Comparison of ENCODE assay signal across 33 cellular contexts in the genomic region with DNA sequence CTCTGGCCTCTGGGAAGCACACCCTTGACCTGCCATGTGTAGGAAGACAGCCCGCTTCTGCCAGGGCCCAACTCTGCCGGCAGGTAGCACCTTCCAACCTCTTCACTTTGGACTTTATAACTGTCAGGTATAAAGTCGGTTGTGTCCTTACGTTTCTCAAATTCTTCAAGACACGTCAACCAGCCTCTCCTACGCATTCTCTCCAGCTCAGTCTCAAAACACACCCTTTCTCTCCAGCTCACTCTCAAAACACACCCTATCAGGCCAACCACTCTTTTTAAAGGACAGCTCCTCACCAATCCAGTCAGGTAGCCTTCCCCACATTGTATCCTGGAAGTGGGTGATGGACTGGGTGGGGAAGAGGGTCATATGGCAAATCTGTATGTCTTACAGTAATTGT. TPM values are rescaled to one million over a fixed set of nuclear protein-coding genes. Genes with fewer than 3 reads are reported as not detected.
"Had no signal": no experiment of that assay in that cellular context is flagged by ENCODE, and none has a peak within 500 bp of the region (broad histone marks: within the 10 kb centered on the region; RNA-seq: fewer than 3 reads in every experiment).

No MANE protein-coding gene starts in this region.

- H3K9me3 ChIP-seq: gastrocnemius medialis, mucosa of descending colon, neutrophil, suprapubic skin, thyroid gland, upper lobe of left lung, uterus had no signal

- H3K36me3 Mint-ChIP-seq: natural killer cell treated with Interleukin-12 subunit alpha and Interleukin-12 subunit beta and Interleukin-15 and Interleukin-18, amount 100 ng/mL, for 72 hours had no signal

- H3K4me3 Mint-ChIP-seq: effector memory CD8-positive, alpha-beta T cell; memory B cell; naive B cell; natural killer cell treated with Interleukin-12 subunit alpha and Interleukin-12 subunit beta and Interleukin-15 and Interleukin-18, amount 100 ng/mL, for 72 hours; neural crest cell; stimulated activated naive CD8-positive, alpha-beta T cell treated with anti-CD3 and anti-CD28 coated beads, Interleukin-15, amount 100 ng/mL, for 72 hours had no signal

- H3K27ac ChIP-seq: gastrocnemius medialis, neutrophil, parathyroid adenoma, suprapubic skin, thyroid gland, upper lobe of left lung, uterus had no signal

- H3K4me1 ChIP-seq: parathyroid adenoma, suprapubic skin, uterus had no signal

- H3K79me2 ChIP-seq: parathyroid adenoma had no signal

- H3K27me3 Mint-ChIP-seq: effector memory CD8-positive, alpha-beta T cell; memory B cell; naive B cell; natural killer cell treated with Interleukin-12 subunit alpha and Interleukin-12 subunit beta and Interleukin-15 and Interleukin-18, amount 100 ng/mL, for 72 hours; progenitor cell of endocrine pancreas; stimulated activated naive CD8-positive, alpha-beta T cell treated with anti-CD3 and anti-CD28 coated beads, Interleukin-15, amount 100 ng/mL, for 72 hours had no signal

- FAIRE-seq: endometrium, keratinocyte had no signal

- H3K9me3 Mint-ChIP-seq: effector memory CD8-positive, alpha-beta T cell; memory B cell; naive B cell; natural killer cell treated with Interleukin-12 subunit alpha and Interleukin-12 subunit beta and Interleukin-15 and Interleukin-18, amount 100 ng/mL, for 72 hours; neural crest cell; stimulated activated naive CD8-positive, alpha-beta T cell treated with anti-CD3 and anti-CD28 coated beads, Interleukin-15, amount 100 ng/mL, for 72 hours had no signal

- H3K36me3 ChIP-seq: thyroid gland, uterus had no signal

- H3K4me2 ChIP-seq: smooth muscle cell had no signal

- H2AFZ ChIP-seq: parathyroid adenoma had no signal

- H3K27ac Mint-ChIP-seq: naive B cell; natural killer cell treated with Interleukin-12 subunit alpha and Interleukin-12 subunit beta and Interleukin-15 and Interleukin-18, amount 100 ng/mL, for 72 hours; progenitor cell of endocrine pancreas; stimulated activated naive CD8-positive, alpha-beta T cell treated with anti-CD3 and anti-CD28 coated beads, Interleukin-15, amount 100 ng/mL, for 72 hours had no signal

- ATAC-seq: effector memory CD8-positive, alpha-beta T cell; gastrocnemius medialis; mucosa of descending colon; natural killer cell treated with Interleukin-12 subunit alpha and Interleukin-12 subunit beta and Interleukin-15 and Interleukin-18, amount 100 ng/mL, for 72 hours; sciatic nerve; stimulated activated naive CD8-positive, alpha-beta T cell treated with anti-CD3 and anti-CD28 coated beads, Interleukin-15, amount 100 ng/mL, for 72 hours had no signal

- H3K4me3 ChIP-seq: gastrocnemius medialis, lung, mucosa of descending colon, smooth muscle cell, suprapubic skin, thyroid gland, upper lobe of left lung, uterus had no signal

- H3K27me3 ChIP-seq: gastrocnemius medialis, neutrophil, suprapubic skin, thyroid gland, upper lobe of left lung, uterus had no signal

- DNase-seq: cortex of kidney; effector memory CD8-positive, alpha-beta T cell; foreskin fibroblast; gastrocnemius medialis; head of caudate nucleus; mucosa of descending colon; naive B cell; stimulated activated CD4-positive, alpha-beta T cell treated with anti-CD3 and anti-CD28 coated beads, Interleukin-12 subunit alpha, Interleukin-12 subunit beta, amount 100 ng/mL, for 4 hours; stimulated activated CD4-positive, alpha-beta T cell treated with anti-CD3 and anti-CD28 coated beads, Interleukin-1b, Interleukin-23, amount 100 ng/mL, for 48 hours; stimulated activated CD4-positive, alpha-beta T cell treated with anti-CD3 and anti-CD28 coated beads, Interleukin-4, amount 100 ng/mL, for 1 hour; stimulated activated CD8-positive, alpha-beta memory T cell treated with anti-CD3 and anti-CD28 coated beads, Interleukin-4, amount 100 ng/mL, for 48 hours; stimulated activated naive CD4-positive, alpha-beta T cell; stimulated activated naive CD8-positive, alpha-beta T cell treated with anti-CD3 and anti-CD28 coated beads, Interleukin-15, amount 100 ng/mL, for 72 hours; thyroid gland; upper lobe of left lung; uterus had no signal

- H3K9ac ChIP-seq: parathyroid adenoma had no signal

RNA-seq across cellular contexts. Expression of a gene that starts 35.2 kb away (rescaled TPM):
- total RNA-seq: dermis microvascular lymphatic vessel endothelial cell; gastrocnemius medialis; glomerular endothelial cell; liver; lung; mucosa of descending colon; natural killer cell treated with Interleukin-12 subunit alpha and Interleukin-12 subunit beta and Interleukin-15 and Interleukin-18, amount 100 ng/mL, for 72 hours; neural crest cell; osteoblast; progenitor cell of endocrine pancreas; sciatic nerve; smooth muscle cell; suprapubic skin; thyroid gland; upper lobe of left lung; uterus had no signal
- polyA plus RNA-seq: esophagus, keratinocyte, liver, lung, smooth muscle cell had no signal
